8 cellular contexts compared by ENCODE assay signal in the genomic region with DNA sequence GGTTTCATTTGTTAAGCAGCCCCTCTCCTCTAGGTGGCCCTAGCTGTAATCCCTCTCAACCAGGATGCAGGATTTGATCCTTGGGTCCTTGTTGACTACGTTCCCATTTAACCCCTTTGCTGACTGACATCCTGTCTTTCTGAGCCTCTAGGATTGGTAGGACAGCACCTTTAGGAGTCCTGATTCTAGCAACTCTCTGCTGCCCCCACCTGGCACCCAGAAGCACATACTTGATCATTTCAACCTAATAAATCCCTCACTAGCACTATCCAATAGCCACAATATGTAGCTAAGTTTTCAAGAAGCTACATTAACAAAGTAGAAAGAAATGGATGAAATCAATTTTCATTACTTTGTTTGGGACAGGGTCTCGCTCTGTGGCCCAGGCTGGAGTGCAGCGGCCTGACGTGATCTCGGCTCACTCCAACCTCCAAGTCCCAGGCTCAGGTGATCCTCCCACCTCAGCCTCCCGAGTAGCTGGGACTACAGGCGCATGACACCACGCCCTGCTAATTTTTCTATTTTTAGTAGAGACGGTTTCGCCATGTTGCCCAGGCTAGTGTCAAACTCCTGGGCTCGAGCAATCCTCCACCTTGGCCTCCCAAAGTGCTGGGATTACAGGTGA. TPM values are rescaled to one million over a fixed set of nuclear protein-coding genes. Genes with fewer than 3 reads are reported as not detected.
DNase-seq lines count a peak whose midpoint lies in the region; ATAC-seq and TF ChIP-seq lines count a peak whose summit lies in the region.

No MANE protein-coding gene starts in this region.

- no peaks in the 10 kb centered on the region for H3K9me3 Mint-ChIP-seq in activated T-cell treated with anti-CD3 and anti-CD28 coated beads, Interleukin-2, amount 50 U/mL, for 4 hours
- no peaks in the 10 kb centered on the region for H3K9me3 Mint-ChIP-seq in osteocyte (ENCODE audit: unreplicated experiment)

- TF ChIP-seq CTCF in Panc1 (IDR thresholded peaks at IDR 0.05): peak; percentile 94
- peak; percentile 92 for TF ChIP-seq CTCF in fibroblast of villous mesenchyme (IDR thresholded peaks at IDR 0.05; ENCODE audit: insufficient read depth, low read depth, low read length)
- peak; percentile 77 for TF ChIP-seq CTCF in osteocyte (IDR thresholded peaks at IDR 0.05)

- intact Hi-C loops in Panc1 (cut with micrococcal nuclease; ENCODE audit: unreplicated experiment): loop anchor here (5.0 kb wide), 2 partner anchors 1206 to 1361 kb away; no protein-coding TSS in a partner anchor
- intact Hi-C loops in aorta (cut with DNase I): loop anchor here in 1 of 2 donors (10.0 kb wide), 2 partner anchors 1084 to 1194 kb away; a partner anchor contains a TSS

- no peaks in the 10 kb centered on the region for H3K36me3 ChIP-seq in Panc1 (ENCODE audit: control insufficient read depth, insufficient read depth, low read length)
- H3K36me3 ChIP-seq in aorta (ENCODE audit: control insufficient read depth in 1 of 2, insufficient read depth in 2 of 2, low read length in 1 of 2): no peaks in the 10 kb centered on the region

- TF ChIP-seq EP300 in Ishikawa (IDR thresholded peaks at IDR 0.05; ENCODE audit: borderline replicate concordance): no peak

- H3K27me3 Mint-ChIP-seq in activated T-cell treated with anti-CD3 and anti-CD28 coated beads, Interleukin-2, amount 50 U/mL, for 4 hours (ENCODE audit: low read depth): no peaks in the 10 kb centered on the region
- no peaks in the 10 kb centered on the region for H3K27me3 Mint-ChIP-seq in osteocyte (ENCODE audit: unreplicated experiment)

- no peak overlapping the region for H3K4me3 ChIP-seq in Panc1 (ENCODE audit: low read depth in 2 of 2, low read length in 2 of 2)
- no peak overlapping the region for H3K4me3 ChIP-seq in fibroblast of villous mesenchyme (ENCODE audit: low read depth, low read length)
- no peak overlapping the region for H3K4me3 ChIP-seq in aorta (ENCODE audit: low read length in 2 of 2)

- BruUV-seq in Panc1 (replicated peaks; lab: Mats Ljungman, UMichigan): no TSS peak

- H3K27ac ChIP-seq in Panc1 (ENCODE audit: low read length): no peak overlapping the region
- H3K27ac ChIP-seq in aorta (ENCODE audit: low read depth in 1 of 2, low read length in 2 of 2): no peak overlapping the region

- peak; percentile 81 for ATAC-seq in GM21619 (IDR thresholded peaks at IDR 0.05; ENCODE audit: unreplicated experiment)
- peak; percentile 98 for ATAC-seq in Panc1
- ATAC-seq in activated T-cell treated with anti-CD3 and anti-CD28 coated beads, Interleukin-2, amount 50 U/mL, for 4 hours: peak; percentile 70 to 78
- ATAC-seq in aorta (ENCODE audit: low FRiP score): no peak

- no peak overlapping the region for H3K4me3 Mint-ChIP-seq in activated T-cell treated with anti-CD3 and anti-CD28 coated beads, Interleukin-2, amount 50 U/mL, for 4 hours
- no peak overlapping the region for H3K4me3 Mint-ChIP-seq in osteocyte (ENCODE audit: unreplicated experiment)

- WGBS in aorta, 2 donors: 71 to 74% methylated on average over 11 of the region's 11 CpGs

- H3K4me1 ChIP-seq in Panc1 (ENCODE audit: control insufficient read depth, insufficient read depth, low read length): no peaks in the 10 kb centered on the region
- no peaks in the 10 kb centered on the region for H3K4me1 ChIP-seq in aorta (ENCODE audit: control insufficient read depth in 1 of 2, insufficient read depth in 2 of 2, low read length in 2 of 2)

- CTCF ChIA-PET in Panc1 (lab: Charles Lee): interaction anchor here (0.5 to 0.7 kb wide), 6 partner anchors 50 to 1358 kb away, joined by 3 to 9 read pairs (median 3); no protein-coding TSS in a partner anchor

- no peaks in the 10 kb centered on the region for H3K36me3 Mint-ChIP-seq in activated T-cell treated with anti-CD3 and anti-CD28 coated beads, Interleukin-2, amount 50 U/mL, for 4 hours (ENCODE audit: insufficient read depth)
- H3K36me3 Mint-ChIP-seq in osteocyte (ENCODE audit: unreplicated experiment): no peaks in the 10 kb centered on the region

- in situ Hi-C loops in G401 (cut with HindIII; ENCODE audit: low sequenced_read_pairs) (no loop called here), Panc1 (cut with HindIII; ENCODE audit: low pct_unique_long_range_greater_than_20kb, low sequenced_read_pairs) (no loop called here)

- POLR2A ChIA-PET in Panc1 (lab: Charles Lee): interaction anchor here (0.5 to 0.6 kb wide), 2 partner anchors 150 to 369 kb away, joined by 5 to 7 read pairs; no protein-coding TSS in a partner anchor

- H3K9me3 ChIP-seq in Panc1 (ENCODE audit: control insufficient read depth, insufficient read depth, low read depth, low read length) (no peaks in the 10 kb centered on the region), aorta (ENCODE audit: control insufficient read depth, low read length) (no peaks in the 10 kb centered on the region)

- DNase-seq in G401 (ENCODE audit: low spot score) (peak; percentile 86), Panc1 (ENCODE audit: low read depth, low spot score) (peak; percentile 48), fibroblast of villous mesenchyme (ENCODE audit: low read depth) (peak; percentile 65), osteocyte (ENCODE audit: extremely low spot score, unreplicated experiment) (no peak), aorta (peak; percentile 71 to 83)
- peak; percentile 36 for DNase-seq in activated T-cell treated with anti-CD3 and anti-CD28 coated beads, Interleukin-2, amount 50 U/mL, for 4 hours

- no peak overlapping the region for H3K27ac Mint-ChIP-seq in osteocyte (ENCODE audit: unreplicated experiment)

- H3K4me1 Mint-ChIP-seq in activated T-cell treated with anti-CD3 and anti-CD28 coated beads, Interleukin-2, amount 50 U/mL, for 4 hours (ENCODE audit: low read depth): no peaks in the 10 kb centered on the region
- H3K4me1 Mint-ChIP-seq in osteocyte (ENCODE audit: unreplicated experiment): no peaks in the 10 kb centered on the region

- H3K27me3 ChIP-seq in Panc1 (ENCODE audit: control insufficient read depth, insufficient read depth, low read length) (no peaks in the 10 kb centered on the region), aorta (ENCODE audit: control insufficient read depth in 1 of 2, insufficient read depth in 2 of 2, low read length in 1 of 2) (no peaks in the 10 kb centered on the region)

- peak; percentile 72 for TF ChIP-seq RAD21 in Ishikawa (IDR thresholded peaks at IDR 0.05; ENCODE audit: low read depth)

TF ChIP-seq in Ishikawa, 13 proteins besides CTCF, POLR2A, EP300 and RAD21:
- TF ChIP-seq, protein P1, sequence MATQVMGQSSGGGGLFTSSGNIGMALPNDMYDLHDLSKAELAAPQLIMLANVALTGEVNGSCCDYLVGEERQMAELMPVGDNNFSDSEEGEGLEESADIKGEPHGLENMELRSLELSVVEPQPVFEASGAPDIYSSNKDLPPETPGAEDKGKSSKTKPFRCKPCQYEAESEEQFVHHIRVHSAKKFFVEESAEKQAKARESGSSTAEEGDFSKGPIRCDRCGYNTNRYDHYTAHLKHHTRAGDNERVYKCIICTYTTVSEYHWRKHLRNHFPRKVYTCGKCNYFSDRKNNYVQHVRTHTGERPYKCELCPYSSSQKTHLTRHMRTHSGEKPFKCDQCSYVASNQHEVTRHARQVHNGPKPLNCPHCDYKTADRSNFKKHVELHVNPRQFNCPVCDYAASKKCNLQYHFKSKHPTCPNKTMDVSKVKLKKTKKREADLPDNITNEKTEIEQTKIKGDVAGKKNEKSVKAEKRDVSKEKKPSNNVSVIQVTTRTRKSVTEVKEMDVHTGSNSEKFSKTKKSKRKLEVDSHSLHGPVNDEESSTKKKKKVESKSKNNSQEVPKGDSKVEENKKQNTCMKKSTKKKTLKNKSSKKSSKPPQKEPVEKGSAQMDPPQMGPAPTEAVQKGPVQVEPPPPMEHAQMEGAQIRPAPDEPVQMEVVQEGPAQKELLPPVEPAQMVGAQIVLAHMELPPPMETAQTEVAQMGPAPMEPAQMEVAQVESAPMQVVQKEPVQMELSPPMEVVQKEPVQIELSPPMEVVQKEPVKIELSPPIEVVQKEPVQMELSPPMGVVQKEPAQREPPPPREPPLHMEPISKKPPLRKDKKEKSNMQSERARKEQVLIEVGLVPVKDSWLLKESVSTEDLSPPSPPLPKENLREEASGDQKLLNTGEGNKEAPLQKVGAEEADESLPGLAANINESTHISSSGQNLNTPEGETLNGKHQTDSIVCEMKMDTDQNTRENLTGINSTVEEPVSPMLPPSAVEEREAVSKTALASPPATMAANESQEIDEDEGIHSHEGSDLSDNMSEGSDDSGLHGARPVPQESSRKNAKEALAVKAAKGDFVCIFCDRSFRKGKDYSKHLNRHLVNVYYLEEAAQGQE (IDR thresholded peaks at IDR 0.05; ENCODE audit: low read depth): no peak
- TF ChIP-seq, protein P2, sequence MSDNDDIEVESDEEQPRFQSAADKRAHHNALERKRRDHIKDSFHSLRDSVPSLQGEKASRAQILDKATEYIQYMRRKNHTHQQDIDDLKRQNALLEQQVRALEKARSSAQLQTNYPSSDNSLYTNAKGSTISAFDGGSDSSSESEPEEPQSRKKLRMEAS (IDR thresholded peaks at IDR 0.05): no peak
- TF ChIP-seq YY1 (IDR thresholded peaks at IDR 0.05; ENCODE audit: low read depth) (no peak), CREB1 (IDR thresholded peaks at IDR 0.05; ENCODE audit: low read depth) (no peak), ZBTB7A (IDR thresholded peaks at IDR 0.05; ENCODE audit: low read depth) (no peak), NFIC (IDR thresholded peaks at IDR 0.05) (no peak), CEBPB (IDR thresholded peaks at IDR 0.05) (no peak), TCF12 (IDR thresholded peaks at IDR 0.05; ENCODE audit: low read depth) (no peak)
- TF ChIP-seq, protein P3, sequence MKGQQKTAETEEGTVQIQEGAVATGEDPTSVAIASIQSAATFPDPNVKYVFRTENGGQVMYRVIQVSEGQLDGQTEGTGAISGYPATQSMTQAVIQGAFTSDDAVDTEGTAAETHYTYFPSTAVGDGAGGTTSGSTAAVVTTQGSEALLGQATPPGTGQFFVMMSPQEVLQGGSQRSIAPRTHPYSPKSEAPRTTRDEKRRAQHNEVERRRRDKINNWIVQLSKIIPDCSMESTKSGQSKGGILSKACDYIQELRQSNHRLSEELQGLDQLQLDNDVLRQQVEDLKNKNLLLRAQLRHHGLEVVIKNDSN (IDR thresholded peaks at IDR 0.05): no peak

RNA-seq across cellular contexts. Expression of a gene that starts 28.3 kb away (rescaled TPM):
- total RNA-seq in G401 (2014; rRNA removed; shearing (Covaris generic)): 136 and 152 TPM in 2 replicates
- total RNA-seq in Panc1 (2021; ENCODE audit: unreplicated experiment) (59.8 TPM), fibroblast of villous mesenchyme (82.1 and 84.2 TPM in 2 replicates), osteocyte (71.8 and 76.2 TPM in 2 replicates), aorta (10 to 100 TPM; 64.9 to 66.4 TPM)
- polyA plus RNA-seq in Panc1 (2012; ENCODE audit: insufficient read length): 52.0 TPM
- 100 to 1,000 TPM; 182 to 211 (median 191) TPM for total RNA-seq in activated T-cell treated with anti-CD3 and anti-CD28 coated beads, Interleukin-2, amount 50 U/mL, for 4 hours
- polyA plus RNA-seq in aorta: 100 to 1,000 TPM in 1 of 2 donors, 10 to 100 TPM in 1; 88.0 to 204 TPM
